In the genomic region with DNA sequence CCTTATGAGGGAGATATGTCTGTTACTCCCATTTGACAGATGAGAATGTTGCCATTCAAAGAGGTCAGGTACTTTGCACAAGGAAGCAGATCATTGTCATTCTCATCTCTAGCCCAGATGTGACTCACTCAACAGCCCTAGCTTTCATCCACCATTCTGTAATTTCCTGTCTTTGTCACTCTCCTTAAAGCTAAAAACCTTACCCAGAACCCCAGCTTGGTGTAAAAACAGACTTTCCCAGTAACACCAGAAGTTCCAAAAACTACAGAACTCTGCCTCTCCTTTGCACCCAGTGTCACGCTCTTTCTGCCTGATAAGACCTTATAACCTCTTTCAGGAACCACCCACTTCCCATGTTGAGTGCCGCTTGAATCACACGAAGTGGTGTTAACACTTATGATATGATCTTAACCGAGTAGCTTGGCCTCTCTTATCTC, we compare ENCODE assay signal across 11 cellular contexts.
DNase-seq lines count a peak whose midpoint lies in the region; ATAC-seq and TF ChIP-seq lines count a peak whose summit lies in the region.
"Had no signal": no experiment of that assay in that cellular context is flagged by ENCODE, and none has a peak within 500 bp of the region (broad histone marks: within the 10 kb centered on the region; RNA-seq: fewer than 3 reads in every experiment).

No MANE protein-coding gene starts in this region.

- H3K27me3 ChIP-seq in ovary = no peaks in the 10 kb centered on the region

- peaks cover 67% of the 10 kb centered on the region for H3K4me1 Mint-ChIP-seq in T-helper 2 cell treated with Interferon-gamma antibody and Interleukin-4, amounts not matched to agents 5 μg/mL and 100 μg/mL, for 36 hours (ENCODE audit: low read depth)
- H3K4me1 Mint-ChIP-seq: endodermal cell had no signal

- no peak overlapping the region for H3K27ac ChIP-seq in ovary

- peak; percentile 97 to 99 for ATAC-seq in activated naive CD4-positive, alpha-beta T cell treated with anti-CD3 and anti-CD28 coated beads, Interleukin-2, amount 50 U/mL, for 72 hours
- no peak for ATAC-seq in HG03354 (IDR thresholded peaks at IDR 0.05; ENCODE audit: poor library complexity, severe bottlenecking, unreplicated experiment)

- H3K4me1 ChIP-seq in ovary (ENCODE audit: insufficient read depth) = no peaks in the 10 kb centered on the region

- WGBS in ovary, 3 donors = 76 to 87% (median 76%) methylated on average over 4 of the region's 4 CpGs

- H3K36me3 ChIP-seq in ovary = no peaks in the 10 kb centered on the region

- intact Hi-C loops in ovary (cut with DNase I) = no loop called here

- no peaks in the 10 kb centered on the region for H3K9me3 ChIP-seq in ovary

- no peaks in the 10 kb centered on the region for H3K27me3 Mint-ChIP-seq in T-helper 2 cell treated with Interferon-gamma antibody and Interleukin-4, amounts not matched to agents 5 μg/mL and 100 μg/mL, for 36 hours (ENCODE audit: low read depth)

- peaks cover 60% of the 10 kb centered on the region for H3K36me3 Mint-ChIP-seq in T-helper 2 cell treated with Interferon-gamma antibody and Interleukin-4, amounts not matched to agents 5 μg/mL and 100 μg/mL, for 36 hours (ENCODE audit: low read depth)
- H3K36me3 Mint-ChIP-seq in activated naive CD4-positive, alpha-beta T cell treated with anti-CD3 and anti-CD28 coated beads, Interleukin-2, amount 50 U/mL, for 72 hours = peaks cover 29 to 50% of the 10 kb centered on the region in 2 donors

- H3K9me3 Mint-ChIP-seq in T-helper 2 cell treated with Interferon-gamma antibody and Interleukin-4, amounts not matched to agents 5 μg/mL and 100 μg/mL, for 36 hours = peaks cover 48% of the 10 kb centered on the region
- H3K9me3 Mint-ChIP-seq in activated naive CD4-positive, alpha-beta T cell treated with anti-CD3 and anti-CD28 coated beads, Interleukin-2, amount 50 U/mL, for 72 hours = peaks cover 12 to 32% of the 10 kb centered on the region in 2 donors

- TF ChIP-seq CTCF in ovary (IDR thresholded peaks at IDR 0.05) = no peak

- peak overlapping the region; percentile 95 for H3K27ac Mint-ChIP-seq in T-helper 2 cell treated with Interferon-gamma antibody and Interleukin-4, amounts not matched to agents 5 μg/mL and 100 μg/mL, for 36 hours
- peak overlapping the region; percentile 81 to 82 for H3K27ac Mint-ChIP-seq in activated naive CD4-positive, alpha-beta T cell treated with anti-CD3 and anti-CD28 coated beads, Interleukin-2, amount 50 U/mL, for 72 hours
- H3K27ac Mint-ChIP-seq: endodermal cell had no signal

- no peak overlapping the region for H3K4me3 ChIP-seq in ovary

- TF ChIP-seq EP300 in ovary (IDR thresholded peaks at IDR 0.05) = no peak

- peak; percentile 45 for DNase-seq in Daoy (ENCODE audit: low read depth)
- DNase-seq in T-helper 2 cell treated with Interferon-gamma antibody and Interleukin-4, amounts not matched to agents 5 μg/mL and 100 μg/mL, for 36 hours (ENCODE audit: low spot score) = peak; percentile 84
- peak; percentile 53 to 65 for DNase-seq in activated naive CD4-positive, alpha-beta T cell treated with anti-CD3 and anti-CD28 coated beads, Interleukin-2, amount 50 U/mL, for 72 hours (ENCODE audit: low spot score in 2 of 2)
- peak; percentile 29 to 59 for DNase-seq in stimulated activated CD4-positive, alpha-beta T cell treated with anti-CD3 and anti-CD28 coated beads, Interleukin-2, amount 100 ng/mL, for 48 hours
- DNase-seq in NCI-H2029 (lab: John Stamatoyannopoulos, UW) = no peak
- DNase-seq in superior temporal gyrus (ENCODE audit: extremely low spot score) = no peak
- DNase-seq in ovary = no peak
- DNase-seq: C1 segment of cervical spinal cord, endodermal cell, posterior cingulate gyrus had no signal

- H3K4me3 Mint-ChIP-seq in T-helper 2 cell treated with Interferon-gamma antibody and Interleukin-4, amounts not matched to agents 5 μg/mL and 100 μg/mL, for 36 hours = peak overlapping the region; percentile 52
- H3K4me3 Mint-ChIP-seq: endodermal cell had no signal

- no peak for TF ChIP-seq POLR2A in ovary (IDR thresholded peaks at IDR 0.05)

Comparison
In these comparisons a context has a peak if more than half of its experiments do, and no peak if none do; other contexts are left out.
1. DNase-seq: peak in Daoy (single experiment), T-helper 2 cell treated with Interferon-gamma antibody and Interleukin-4, amounts not matched to agents 5 μg/mL and 100 μg/mL, for 36 hours (single experiment), activated naive CD4-positive, alpha-beta T cell treated with anti-CD3 and anti-CD28 coated beads, Interleukin-2, amount 50 U/mL, for 72 hours (2 of 2) and stimulated activated CD4-positive, alpha-beta T cell treated with anti-CD3 and anti-CD28 coated beads, Interleukin-2, amount 100 ng/mL, for 48 hours (2 of 2); none in NCI-H2029 (single experiment), superior temporal gyrus (single experiment) and ovary (0 of 5).